Comparison of ENCODE assay signal across 8 cellular contexts in genomic region chr2:105327690-105328089, GRCh38. TPM values are rescaled to one million over a fixed set of nuclear protein-coding genes. Genes with fewer than 3 reads are reported as not detected.
DNase-seq lines count a peak whose midpoint lies in the region; ATAC-seq and TF ChIP-seq lines count a peak whose summit lies in the region.

No MANE protein-coding gene starts in this region.

- no peaks in the 10 kb centered on the region for H3K36me3 ChIP-seq in suprapubic skin

- 70% methylated on average over 2 of the region's 2 CpGs for WGBS in suprapubic skin

- POLR2A ChIA-PET in activated CD8-positive, alpha-beta T cell treated with anti-CD3 and anti-CD28 coated beads for 36 hours (lab: Charles Lee), result interaction anchor here (2.4 kb wide), 1 partner anchor 10 kb away, joined by 14 read pairs; the partner anchor contains the start of gene C2orf49

- H3K4me3 Mint-ChIP-seq in activated naive CD4-positive, alpha-beta T cell treated with anti-CD3 and anti-CD28 coated beads, Interleukin-2, amount 10 ng/mL, durations not matched to agents 7 days and 5 days, result peak overlapping the region; percentile 80
- peak overlapping the region; percentile 88 for H3K4me3 Mint-ChIP-seq in activated CD8-positive, alpha-beta T cell treated with anti-CD3 and anti-CD28 coated beads for 36 hours
- peak overlapping the region; percentile 87 for H3K4me3 Mint-ChIP-seq in memory B cell

- peaks cover 9% of the 10 kb centered on the region for H3K36me3 Mint-ChIP-seq in activated naive CD4-positive, alpha-beta T cell treated with anti-CD3 and anti-CD28 coated beads, Interleukin-2, amount 10 ng/mL, durations not matched to agents 7 days and 5 days
- H3K36me3 Mint-ChIP-seq in activated CD8-positive, alpha-beta T cell treated with anti-CD3 and anti-CD28 coated beads for 36 hours (ENCODE audit: low read depth), result peaks cover 18% of the 10 kb centered on the region
- peaks cover 5% of the 10 kb centered on the region for H3K36me3 Mint-ChIP-seq in memory B cell

- H3K9me3 Mint-ChIP-seq in activated naive CD4-positive, alpha-beta T cell treated with anti-CD3 and anti-CD28 coated beads, Interleukin-2, amount 10 ng/mL, durations not matched to agents 7 days and 5 days, result no peaks in the 10 kb centered on the region
- no peaks in the 10 kb centered on the region for H3K9me3 Mint-ChIP-seq in activated CD8-positive, alpha-beta T cell treated with anti-CD3 and anti-CD28 coated beads for 36 hours
- H3K9me3 Mint-ChIP-seq in memory B cell, result no peaks in the 10 kb centered on the region

- no peaks in the 10 kb centered on the region for H3K27me3 Mint-ChIP-seq in activated naive CD4-positive, alpha-beta T cell treated with anti-CD3 and anti-CD28 coated beads, Interleukin-2, amount 10 ng/mL, durations not matched to agents 7 days and 5 days
- no peaks in the 10 kb centered on the region for H3K27me3 Mint-ChIP-seq in activated CD8-positive, alpha-beta T cell treated with anti-CD3 and anti-CD28 coated beads for 36 hours
- H3K27me3 Mint-ChIP-seq in memory B cell, result no peaks in the 10 kb centered on the region

- H3K4me1 ChIP-seq in suprapubic skin, result peaks cover 37% of the 10 kb centered on the region

- no peaks in the 10 kb centered on the region for H3K27me3 ChIP-seq in suprapubic skin

- CTCF ChIA-PET in activated naive CD4-positive, alpha-beta T cell treated with anti-CD3 and anti-CD28 coated beads, Interleukin-2, amount 10 ng/mL, durations not matched to agents 7 days and 5 days (lab: Charles Lee), result interaction anchor here (1.6 kb wide), 1 partner anchor 9 kb away, joined by 3 read pairs; no protein-coding TSS in a partner anchor
- CTCF ChIA-PET in activated CD8-positive, alpha-beta T cell treated with anti-CD3 and anti-CD28 coated beads for 36 hours (lab: Charles Lee), result interaction anchor here (1.4 kb wide), 1 partner anchor 1255 kb away, joined by 4 read pairs; no protein-coding TSS in a partner anchor

- H3K4me3 ChIP-seq in suprapubic skin, result peak overlapping the region; percentile 84

- TF ChIP-seq POLR2A in suprapubic skin (IDR thresholded peaks at IDR 0.05), result no peak

- peaks cover 34% of the 10 kb centered on the region for H3K4me1 Mint-ChIP-seq in activated naive CD4-positive, alpha-beta T cell treated with anti-CD3 and anti-CD28 coated beads, Interleukin-2, amount 10 ng/mL, durations not matched to agents 7 days and 5 days
- peaks cover 61% of the 10 kb centered on the region for H3K4me1 Mint-ChIP-seq in activated CD8-positive, alpha-beta T cell treated with anti-CD3 and anti-CD28 coated beads for 36 hours (ENCODE audit: low read depth)
- peaks cover 38% of the 10 kb centered on the region for H3K4me1 Mint-ChIP-seq in memory B cell

- TF ChIP-seq EP300 in suprapubic skin (IDR thresholded peaks at IDR 0.05), result no peak

- DNase-seq in activated naive CD4-positive, alpha-beta T cell treated with anti-CD3 and anti-CD28 coated beads, Interleukin-2, amount 10 ng/mL, durations not matched to agents 7 days and 5 days, result no peak
- no peak for DNase-seq in activated naive CD4-positive, alpha-beta T cell treated with anti-CD3 and anti-CD28 coated beads, Interleukin-2, amount 50 U/mL, for 16 hours
- DNase-seq in activated CD8-positive, alpha-beta T cell treated with anti-CD3 and anti-CD28 coated beads for 36 hours, result no peak
- DNase-seq in memory B cell (ENCODE audit: low spot score in 2 of 2) (no peak), suprapubic skin (ENCODE audit: low spot score in 2 of 2) (no peak), iPS-NIHi11 (ENCODE audit: low spot score) (no peak), RPMI8226 (no peak), pons (ENCODE audit: low spot score) (no peak)

- no peak for TF ChIP-seq CTCF in activated CD8-positive, alpha-beta T cell treated with anti-CD3 and anti-CD28 coated beads for 36 hours (IDR thresholded peaks at IDR 0.05)
- TF ChIP-seq CTCF in suprapubic skin (IDR thresholded peaks at IDR 0.05), result no peak

- no peak for ATAC-seq in activated CD8-positive, alpha-beta T cell treated with anti-CD3 and anti-CD28 coated beads for 36 hours
- no peak for ATAC-seq in memory B cell (ENCODE audit: low read depth)

- H3K27ac Mint-ChIP-seq in activated naive CD4-positive, alpha-beta T cell treated with anti-CD3 and anti-CD28 coated beads, Interleukin-2, amount 10 ng/mL, durations not matched to agents 7 days and 5 days, result no peak overlapping the region
- peak overlapping the region; percentile 7 for H3K27ac Mint-ChIP-seq in activated CD8-positive, alpha-beta T cell treated with anti-CD3 and anti-CD28 coated beads for 36 hours
- peak overlapping the region; percentile 79 for H3K27ac Mint-ChIP-seq in memory B cell

- H3K27ac ChIP-seq in suprapubic skin, result peak overlapping the region; percentile 84

- intact Hi-C loops in activated CD8-positive, alpha-beta T cell treated with anti-CD3 and anti-CD28 coated beads for 36 hours (cut with micrococcal nuclease), result no loop called here

- H3K9me3 ChIP-seq in suprapubic skin, result no peaks in the 10 kb centered on the region

RNA-seq across cellular contexts. Expression of gene TGFBRAP1, which starts 1.8 kb away (rescaled TPM):
- total RNA-seq in activated CD8-positive, alpha-beta T cell treated with anti-CD3 and anti-CD28 coated beads for 36 hours, result 10 to 100 TPM; 17.9 to 20.2 TPM
- 10 to 100 TPM; 31.0 to 38.1 (median 36.9) TPM for total RNA-seq in suprapubic skin

RNA-seq across cellular contexts. Expression of gene C2orf49, which starts 9.7 kb away (rescaled TPM):
- total RNA-seq in activated CD8-positive, alpha-beta T cell treated with anti-CD3 and anti-CD28 coated beads for 36 hours, result 10 to 100 TPM; 22.3 to 23.3 TPM
- 10 to 100 TPM; 17.5 to 33.6 (median 27.8) TPM for total RNA-seq in suprapubic skin
